In the genomic region with DNA sequence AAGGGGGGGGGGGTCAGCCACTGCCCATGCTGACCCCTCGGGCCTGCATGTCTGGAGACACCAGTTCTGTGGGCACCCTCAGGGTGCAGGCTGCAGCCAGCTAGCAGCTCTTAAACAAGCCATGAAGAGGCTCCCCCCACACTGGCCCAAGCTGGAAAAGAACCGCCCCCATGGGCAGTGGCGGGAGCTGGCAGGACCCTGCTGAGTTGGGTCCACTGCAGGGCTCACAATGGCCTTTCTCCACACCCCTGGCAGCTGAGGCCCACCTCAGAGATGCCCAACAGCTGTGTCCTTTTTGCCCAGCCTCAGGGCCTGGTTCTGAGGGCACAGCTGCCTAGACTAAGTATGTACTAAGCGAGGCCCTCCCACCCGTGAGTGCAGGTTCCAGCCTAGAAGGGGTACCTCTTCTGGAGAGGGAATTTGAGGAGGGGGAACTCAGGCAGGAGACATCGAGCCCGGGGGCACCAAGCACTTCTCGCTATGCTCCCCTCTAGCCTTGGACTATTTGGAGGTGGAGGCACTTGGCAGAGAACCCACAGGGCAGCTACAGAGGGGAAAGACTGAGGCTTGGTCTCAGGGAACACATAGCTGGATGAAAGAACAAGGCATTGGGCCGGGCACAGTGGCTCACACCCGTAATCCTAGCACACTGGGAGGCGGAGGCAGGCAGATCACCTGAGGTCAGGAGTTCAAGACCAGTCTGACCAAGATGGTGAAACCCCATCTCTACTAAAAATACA, we compare ENCODE assay signal across 12 cellular contexts. TPM values are rescaled to one million over a fixed set of nuclear protein-coding genes. Genes with fewer than 3 reads are reported as not detected.
A peak's percentile ranks its signal among the peaks of the same experiment; 100 is the strongest.
DNase-seq lines count a peak whose midpoint lies in the region; ATAC-seq and TF ChIP-seq lines count a peak whose summit lies in the region.
"Had no signal": no experiment of that assay in that cellular context is flagged by ENCODE, and none has a peak within 500 bp of the region (broad histone marks: within the 10 kb centered on the region; RNA-seq: fewer than 3 reads in every experiment).

No MANE protein-coding gene starts in this region.

- no peak overlapping the region for H2AFZ ChIP-seq in OCI-LY7 (ENCODE audit: low read length)

- no peaks in the 10 kb centered on the region for H3K36me3 ChIP-seq in OCI-LY7 (ENCODE audit: insufficient read depth, low read length)

- peaks cover 61% of the 10 kb centered on the region for H3K4me1 ChIP-seq in OCI-LY7 (ENCODE audit: insufficient read depth, low read length, poor library complexity, severe bottlenecking)

- H3K4me3 Mint-ChIP-seq in naive thymus-derived CD8-positive, alpha-beta T cell, result peak overlapping the region in 9 of 10 donors; percentile 12 to 94 (median 62)

- POLR2A ChIA-PET in OCI-LY7 (lab: Charles Lee), result interaction anchor here (0.7 to 1.9 kb wide), 5 partner anchors 10 to 131 kb away, joined by 3 to 11 read pairs (median 6); a partner anchor contains a TSS
- POLR2A ChIA-PET in naive thymus-derived CD8-positive, alpha-beta T cell (lab: Charles Lee), result interaction anchor here (0.6 to 17.1 kb wide), 8 partner anchors 9 to 74 kb away, joined by 3 to 260 read pairs (median 26); a partner anchor contains a TSS

- no peaks in the 10 kb centered on the region for H3K79me2 ChIP-seq in OCI-LY7 (ENCODE audit: insufficient read depth, low read depth, low read length)

- no peaks in the 10 kb centered on the region for H3K9me2 ChIP-seq in OCI-LY7 (ENCODE audit: insufficient read depth, low read length)

- intact Hi-C loops in OCI-LY7 (cut with micrococcal nuclease; ENCODE audit: unreplicated experiment), result no loop called here

- no peaks in the 10 kb centered on the region for H4K20me1 ChIP-seq in OCI-LY7 (ENCODE audit: insufficient read depth, low read length)

- peaks cover 63 to 87% (median 82%) of the 10 kb centered on the region in 4 donors for H3K4me1 Mint-ChIP-seq in naive thymus-derived CD8-positive, alpha-beta T cell

- no peak overlapping the region for H3K4me3 ChIP-seq in OCI-LY7 (ENCODE audit: low read depth, low read length, poor library complexity, severe bottlenecking)
- peak overlapping the region; percentile 89 for H3K4me3 ChIP-seq in coronary artery

- BruUV-seq in OCI-LY7 (replicated peaks; lab: Mats Ljungman, UMichigan), result no TSS peak

- no peak for TF ChIP-seq CTCF in OCI-LY7 (conservative IDR thresholded peaks at IDR 0.05; ENCODE audit: low read length)
- no peak for TF ChIP-seq CTCF in coronary artery (IDR thresholded peaks at IDR 0.05)

- DNase-seq in OCI-LY7 (ENCODE audit: low spot score) (no peak), coronary artery (ENCODE audit: low spot score) (no peak), epidermal melanocyte (ENCODE audit: insufficient read length, low spot score) (no peak)
- no peak for DNase-seq in naive thymus-derived CD8-positive, alpha-beta T cell
- DNase-seq in activated CD4-positive, alpha-beta T cell treated with anti-CD3 and anti-CD28 coated beads, Interleukin-2, amount 50 U/mL, for 4 hours, result no peak
- DNase-seq: activated CD8-positive, alpha-beta memory T cell treated with anti-CD3 and anti-CD28 coated beads for 24 hours; KBM-7; NCI-H446; stimulated activated CD4-positive, alpha-beta T cell treated with anti-CD3 and anti-CD28 coated beads, Interleukin-12 subunit alpha, Interleukin-12 subunit beta, amount 100 ng/mL, for 4 hours had no signal

- H3K9me3 ChIP-seq in OCI-LY7 (ENCODE audit: low read length), result no peaks in the 10 kb centered on the region

- CTCF ChIA-PET in OCI-LY7 (lab: Charles Lee; ENCODE audit: unreplicated experiment), result interaction anchor here (1.1 kb wide), 1 partner anchor 124 kb away, joined by 3 read pairs; no protein-coding TSS in a partner anchor

- H3K27ac ChIP-seq in OCI-LY7 (ENCODE audit: low read depth, low read length, poor library complexity, severe bottlenecking), result no peak overlapping the region
- peak overlapping the region; percentile 93 to 98 for H3K27ac ChIP-seq in coronary artery
- peak overlapping the region; percentile 100 for H3K27ac ChIP-seq in temporal lobe (ENCODE audit: low read depth, low read length)

- peak overlapping the region; percentile 61 to 96 (median 94) for H3K27ac Mint-ChIP-seq in naive thymus-derived CD8-positive, alpha-beta T cell

- 0 out of 2 replicates have a peak overlapping the region, but pooled peaks have one; percentile 75 for H3K4me2 ChIP-seq in OCI-LY7 (ENCODE audit: low read length)

- no peaks in the 10 kb centered on the region for H3K36me3 Mint-ChIP-seq in naive thymus-derived CD8-positive, alpha-beta T cell

- H3K27me3 Mint-ChIP-seq in naive thymus-derived CD8-positive, alpha-beta T cell, result no peaks in the 10 kb centered on the region
- H3K27me3 Mint-ChIP-seq: stimulated activated naive CD8-positive, alpha-beta T cell treated with anti-CD3 and anti-CD28 coated beads, Interleukin-15, Interleukin-2, amounts not matched to agents 100 ng/mL and 50 ng/mL, for 24 hours had no signal

- ATAC-seq in naive thymus-derived CD8-positive, alpha-beta T cell, result no peak
- ATAC-seq in GM21515 (IDR thresholded peaks at IDR 0.05; ENCODE audit: unreplicated experiment), result no peak

- no peaks in the 10 kb centered on the region for H3K9me3 Mint-ChIP-seq in naive thymus-derived CD8-positive, alpha-beta T cell
- H3K9me3 Mint-ChIP-seq: stimulated activated naive CD8-positive, alpha-beta T cell treated with anti-CD3 and anti-CD28 coated beads, Interleukin-15, Interleukin-2, amounts not matched to agents 100 ng/mL and 50 ng/mL, for 24 hours had no signal

RNA-seq across cellular contexts. Expression of a gene that starts 3.2 kb away (rescaled TPM):
- total RNA-seq in OCI-LY7 (2014; rRNA removed; shearing (Covaris generic)), result 5.4 and 9.3 TPM in 2 replicates
- total RNA-seq in OCI-LY7 (2022) (3.9 and 5.1 TPM in 2 replicates), temporal lobe (109 TPM)
- total RNA-seq in naive thymus-derived CD8-positive, alpha-beta T cell, result 10 to 100 TPM; 53.6 to 54.2 TPM
- polyA plus RNA-seq in naive thymus-derived CD8-positive, alpha-beta T cell, result 10 to 100 TPM; 11.3 to 23.3 (median 22.2) TPM

RNA-seq across cellular contexts. Expression of a gene that starts 11.7 kb away (rescaled TPM):
- 36.3 and 65.9 TPM in 2 replicates for total RNA-seq in OCI-LY7 (2014; rRNA removed; shearing (Covaris generic))
- total RNA-seq in OCI-LY7 (2022), result 103 and 112 TPM in 2 replicates
- total RNA-seq in naive thymus-derived CD8-positive, alpha-beta T cell, result 100 to 1,000 TPM; 104 TPM
- 10 to 100 TPM; 37.3 to 67.7 (median 42.1) TPM for polyA plus RNA-seq in naive thymus-derived CD8-positive, alpha-beta T cell
- total RNA-seq in temporal lobe, result 76.7 TPM

RNA-seq across cellular contexts. Expression of a gene that starts 34.4 kb away (rescaled TPM):
- 1.7 and 2.3 TPM in 2 replicates for total RNA-seq in OCI-LY7 (2014; rRNA removed; shearing (Covaris generic))
- 7.0 and 8.7 TPM in 2 replicates for total RNA-seq in OCI-LY7 (2022)
- 10 to 100 TPM; 18.2 to 19.2 TPM for total RNA-seq in naive thymus-derived CD8-positive, alpha-beta T cell
- 1 to 10 TPM; 3.9 to 9.9 (median 6.4) TPM for polyA plus RNA-seq in naive thymus-derived CD8-positive, alpha-beta T cell
- 0.25 TPM for total RNA-seq in temporal lobe

RNA-seq across cellular contexts. Expression of a gene that starts 50.7 kb away (rescaled TPM):
- total RNA-seq in OCI-LY7 (2014; rRNA removed; shearing (Covaris generic)), result not detected in 2 replicates
- total RNA-seq in OCI-LY7 (2022) (not detected in 2 replicates), temporal lobe (not detected)
- total RNA-seq in naive thymus-derived CD8-positive, alpha-beta T cell, result not detected
- polyA plus RNA-seq in naive thymus-derived CD8-positive, alpha-beta T cell, result not detected

RNA-seq across cellular contexts. Expression of a gene that starts 55.8 kb away (rescaled TPM):
- total RNA-seq in OCI-LY7 (2014; rRNA removed; shearing (Covaris generic)), result 67.2 and 95.4 TPM in 2 replicates
- 96.0 and 97.2 TPM in 2 replicates for total RNA-seq in OCI-LY7 (2022)
- 100 to 1,000 TPM; 132 to 135 TPM for total RNA-seq in naive thymus-derived CD8-positive, alpha-beta T cell
- 10 to 100 TPM in 1 of 3 donors, 1 to 10 TPM in 2; 6.8 to 12.8 (median 9.2) TPM for polyA plus RNA-seq in naive thymus-derived CD8-positive, alpha-beta T cell
- 81.9 TPM for total RNA-seq in temporal lobe

Comparison
In these comparisons a context has a peak if more than half of its experiments do, and no peak if none do; other contexts are left out.
1. RNA of a gene that starts 3.2 kb away (total RNA-seq): 109 TPM in temporal lobe (single experiment) and 53.6 to 54.2 TPM in naive thymus-derived CD8-positive, alpha-beta T cell; 3.9 to 9.3 TPM in OCI-LY7; every median in the first group is over 4 times any median in the second.